In the genomic region with DNA sequence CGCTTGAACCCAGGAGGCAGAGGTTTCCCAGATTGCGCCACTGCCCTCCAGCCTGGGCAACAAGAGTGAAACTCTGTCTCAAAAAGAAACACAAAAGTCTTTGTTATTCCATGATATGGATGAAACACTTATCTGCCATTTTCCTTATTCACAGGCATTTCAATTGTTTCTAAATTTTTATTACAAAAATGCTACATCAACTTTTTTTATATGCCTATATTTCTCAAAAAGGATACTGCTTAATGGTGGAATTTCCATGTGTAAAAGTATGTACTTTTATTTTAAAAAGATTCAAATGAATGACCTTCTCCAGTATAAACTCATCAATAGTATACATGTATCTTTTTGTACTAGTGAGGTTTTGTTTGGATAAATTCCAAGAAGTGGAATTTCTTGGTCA, we compare ENCODE assay signal across 15 cellular contexts.
"Had no signal": no experiment of that assay in that cellular context is flagged by ENCODE, and none has a peak within 500 bp of the region (broad histone marks: within the 10 kb centered on the region; RNA-seq: fewer than 3 reads in every experiment).

No MANE protein-coding gene starts in this region.

- H3K9me3 ChIP-seq: esophagus muscularis mucosa, gastroesophageal sphincter, left ventricle myocardium inferior, lower lobe of right lung, psoas muscle, right lobe of liver, spleen, stomach, thyroid gland had no signal

- H3K4me3 ChIP-seq: esophagus muscularis mucosa, gastroesophageal sphincter, left ventricle myocardium inferior, lower lobe of right lung, psoas muscle, right lobe of liver, spleen, stomach, thyroid gland had no signal

- H3K27me3 ChIP-seq: esophagus muscularis mucosa, gastroesophageal sphincter, right lobe of liver, spleen, stomach, thyroid gland had no signal

- DNase-seq: cortex of kidney; effector memory CD4-positive, alpha-beta T cell; immature natural killer cell; left ventricle myocardium inferior; lower lobe of right lung; naive B cell; occipital lobe; psoas muscle; right lobe of liver; spleen; stimulated activated CD4-positive, alpha-beta T cell treated with anti-CD3 and anti-CD28 coated beads, Interleukin-1b, Interleukin-23, amount 100 ng/mL, for 48 hours; stomach had no signal

- H3K4me1 ChIP-seq: lower lobe of right lung, psoas muscle, right lobe of liver, spleen, thyroid gland had no signal

- H3K27ac ChIP-seq: esophagus muscularis mucosa, left ventricle myocardium inferior, lower lobe of right lung, psoas muscle, right lobe of liver, spleen had no signal
